In genomic region chrX:150690126-150690525, GRCh38 we compare ENCODE assay signal across 10 cellular contexts. TPM values are rescaled to one million over a fixed set of nuclear protein-coding genes. Genes with fewer than 3 reads are reported as not detected.
DNase-seq lines count a peak whose midpoint lies in the region; ATAC-seq and TF ChIP-seq lines count a peak whose summit lies in the region.
"Had no signal": no experiment of that assay in that cellular context is flagged by ENCODE, and none has a peak within 500 bp of the region (broad histone marks: within the 10 kb centered on the region; RNA-seq: fewer than 3 reads in every experiment).

No MANE protein-coding gene starts in this region.

- intact Hi-C loops in lower leg skin (cut with DNase I; ENCODE audit: low total_unique reads): no loop called here

- H3K4me1 ChIP-seq in ACC112 (ENCODE audit: control insufficient read depth, insufficient read depth, low read length, unreplicated experiment): peaks cover 34% of the 10 kb centered on the region

- no peak for TF ChIP-seq CTCF in lower leg skin (IDR thresholded peaks at IDR 0.05)

- H3K36me3 ChIP-seq in ACC112 (ENCODE audit: insufficient read depth, low read length): no peaks in the 10 kb centered on the region

- no peak overlapping the region for H2AFZ ChIP-seq in ACC112 (ENCODE audit: low read length, unreplicated experiment)

- H3K27ac ChIP-seq in ACC112 (ENCODE audit: low read depth, low read length): peak overlapping the region; percentile 86

- H3K27me3 ChIP-seq in ACC112 (ENCODE audit: insufficient read depth, low read length): no peaks in the 10 kb centered on the region

- no peak for ATAC-seq in GM18858 (IDR thresholded peaks at IDR 0.05; ENCODE audit: unreplicated experiment)
- no peak for ATAC-seq in HG02588 (IDR thresholded peaks at IDR 0.05; ENCODE audit: unreplicated experiment)
- ATAC-seq: natural killer cell treated with Interleukin-12 subunit alpha and Interleukin-12 subunit beta and Interleukin-15 and Interleukin-18, amount 100 ng/mL, for 72 hours had no signal

- no peak for TF ChIP-seq POLR2A in lower leg skin (IDR thresholded peaks at IDR 0.05)

- H3K4me3 ChIP-seq in ACC112 (ENCODE audit: low read depth, low read length) (no peak overlapping the region), lower leg skin (ENCODE audit: low read depth, poor library complexity, severe bottlenecking) (no peak overlapping the region)

- DNase-seq in GM03348 (ENCODE audit: low spot score) (peak; percentile 60), SW480 (ENCODE audit: low spot score) (peak; percentile 7), fibroblast of peridontal ligament (ENCODE audit: extremely low read depth) (peak; percentile 94), NCI-H1436 (lab: John Stamatoyannopoulos, UW) (no peak), lower leg skin (ENCODE audit: low spot score in 2 of 2) (no peak)
- DNase-seq: glutamatergic neuron had no signal

- peaks cover 8% of the 10 kb centered on the region for H3K79me2 ChIP-seq in ACC112 (ENCODE audit: control insufficient read depth, insufficient read depth, low read length, unreplicated experiment)

RNA-seq across cellular contexts. Expression of gene MTMR1, which starts 3.1 kb away (rescaled TPM):
- total RNA-seq in lower leg skin: 10 to 100 TPM; 27.7 to 77.0 (median 45.9) TPM

Comparison
In these comparisons a context has a peak if more than half of its experiments do, and no peak if none do; other contexts are left out.
1. DNase-seq: peak in GM03348 (single experiment), SW480 (single experiment) and fibroblast of peridontal ligament (single experiment); none in NCI-H1436 (single experiment) and lower leg skin (0 of 2).